ENCODE assay signal across 9 cellular contexts in genomic region chr9:129595903-129596540, GRCh38. TPM values are rescaled to one million over a fixed set of nuclear protein-coding genes. Genes with fewer than 3 reads are reported as not detected.
DNase-seq lines count a peak whose midpoint lies in the region; ATAC-seq and TF ChIP-seq lines count a peak whose summit lies in the region.
"Had no signal": no experiment of that assay in that cellular context is flagged by ENCODE, and none has a peak within 500 bp of the region (broad histone marks: within the 10 kb centered on the region; RNA-seq: fewer than 3 reads in every experiment).

No MANE protein-coding gene starts in this region.

- H3K4me1 ChIP-seq in gastroesophageal sphincter: peaks cover 0 to 30% (median 21%) of the 10 kb centered on the region in 3 donors

- no peak for TF ChIP-seq POLR2A in gastroesophageal sphincter (IDR thresholded peaks at IDR 0.05)

- H3K27me3 ChIP-seq in gastroesophageal sphincter: no peaks in the 10 kb centered on the region

- TF ChIP-seq EP300 in gastroesophageal sphincter (IDR thresholded peaks at IDR 0.05): no peak

- CTCF ChIA-PET in RWPE1 (lab: Yijun Ruan, JAX): interaction anchor here (0.7 to 2.3 kb wide), 6 partner anchors 15 to 490 kb away, joined by 3 to 10 read pairs (median 6); no protein-coding TSS in a partner anchor

- ATAC-seq in gastroesophageal sphincter (no peak), GM18519 (IDR thresholded peaks at IDR 0.05; ENCODE audit: low FRiP score, unreplicated experiment) (no peak), GM21528 (IDR thresholded peaks at IDR 0.05; ENCODE audit: low FRiP score, unreplicated experiment) (no peak), GM21447 (IDR thresholded peaks at IDR 0.05; ENCODE audit: unreplicated experiment) (no peak)

- TF ChIP-seq CTCF in RWPE1 (conservative IDR thresholded peaks at IDR 0.05; ENCODE audit: low read depth) (no peak), gastroesophageal sphincter (IDR thresholded peaks at IDR 0.05) (no peak)

- POLR2A ChIA-PET in RWPE1 (lab: Yijun Ruan, JAX; ENCODE audit: low non-redundant PET): interaction anchor here (0.6 to 1.0 kb wide), 2 partner anchors 26 to 87 kb away, joined by 3 read pairs; no protein-coding TSS in a partner anchor

- no peaks in the 10 kb centered on the region for H3K36me3 ChIP-seq in gastroesophageal sphincter

- 90% methylated on average over 4 of the region's 6 CpGs; no CpG with 5 or more reads in 1 of the 2 donors for WGBS in gastroesophageal sphincter (ENCODE audit: low coverage in 1 of 2), 2 donors

- DNase-seq in GDM1 (lab: John Stamatoyannopoulos, UW) (peak; percentile 45), RWPE1 (ENCODE audit: low spot score) (no peak), putamen (ENCODE audit: low spot score) (no peak)
- DNase-seq: NCI-H524 treated with DMSO at 0.1 percent for 48 hours had no signal

- H3K4me3 ChIP-seq in gastroesophageal sphincter (no peak overlapping the region), skin epidermis (peak overlapping the region in 1 of 7 experiments; percentile 37)

- H3K27ac ChIP-seq in RWPE1 (peak overlapping the region; percentile 22), gastroesophageal sphincter (peak overlapping the region in 3 of 4 donors; percentile 92 to 95 (median 94)), skin epidermis (peak overlapping the region in 11 of 21 experiments; percentile 68 to 88 (median 80))

- no peaks in the 10 kb centered on the region for H3K9me3 ChIP-seq in gastroesophageal sphincter

RNA-seq across cellular contexts. Expression of gene C9orf50, which starts 24.9 kb away (rescaled TPM):
- under 1 TPM in 1 of 4 donors, not detected in 3; 0.27 TPM for total RNA-seq in gastroesophageal sphincter

RNA-seq across cellular contexts. Expression of gene NTMT1, which starts 29.9 kb away (rescaled TPM):
- total RNA-seq in gastroesophageal sphincter: 10 to 100 TPM; 12.8 to 24.0 (median 21.8) TPM

RNA-seq across cellular contexts. Expression of gene ASB6, which starts 45.9 kb away (rescaled TPM):
- 10 to 100 TPM; 21.3 to 37.2 (median 28.2) TPM for total RNA-seq in gastroesophageal sphincter

Comparison
In these comparisons a context has a peak if more than half of its experiments do, and no peak if none do; other contexts are left out.
1. H3K27ac ChIP-seq: peak in every context shown above with its lines; median percentile 94 in gastroesophageal sphincter; 80 in skin epidermis; 22 in RWPE1.